In genomic region chr3:181572432-181572831, GRCh38 we compare ENCODE assay signal across 29 cellular contexts.
"Had no signal": no experiment of that assay in that cellular context is flagged by ENCODE, and none has a peak within 500 bp of the region (broad histone marks: within the 10 kb centered on the region; RNA-seq: fewer than 3 reads in every experiment).

No MANE protein-coding gene starts in this region.

- H3K4me3 ChIP-seq: pancreas, psoas muscle, right lobe of liver, sigmoid colon, stomach, thoracic aorta, thyroid gland, tibial nerve, upper lobe of left lung, vagina had no signal

- H3K4me1 Mint-ChIP-seq: naive thymus-derived CD8-positive, alpha-beta T cell; nephron progenitor cell; neural crest cell; stimulated activated effector memory CD8-positive, alpha-beta T cell treated with anti-CD3 and anti-CD28 coated beads, Interleukin-12 subunit alpha, Interleukin-12 subunit beta, amount 100 ng/mL, for 72 hours; stimulated activated naive B cell treated with anti-CD40 and anti-IgM and Interleukin-4, amounts not matched to agents 10 μg/mL and 1 μg/mL and 100 μg/mL, for 72 hours had no signal

- DNase-seq: naive thymus-derived CD8-positive, alpha-beta T cell; nephron progenitor cell; nucleus accumbens; pancreas; posterior cingulate gyrus; psoas muscle; right cardiac atrium; right lobe of liver; sigmoid colon; small intestine; stimulated activated CD4-positive, alpha-beta T cell treated with anti-CD3 and anti-CD28 coated beads, Interleukin-15, amount 100 ng/mL, for 24 hours; stimulated activated CD4-positive, alpha-beta T cell treated with anti-CD3 and anti-CD28 coated beads, Interleukin-2, amount 100 ng/mL, for 24 hours; stimulated activated CD4-positive, alpha-beta T cell treated with anti-CD3 and anti-CD28 coated beads, Interleukin-2, amount 100 ng/mL, for 48 hours; stimulated activated CD4-positive, alpha-beta T cell treated with anti-CD3 and anti-CD28 coated beads, Interleukin-4, amount 100 ng/mL, for 24 hours; stimulated activated naive B cell treated with anti-CD40 and anti-IgM and Interleukin-4, amounts not matched to agents 10 μg/mL and 1 μg/mL and 100 μg/mL, for 72 hours; stimulated activated naive CD4-positive, alpha-beta T cell treated with Interleukin-2 at 50 U/mL for 16 hours; stomach; thyroid gland; trophoblast cell; upper lobe of left lung had no signal

- H3K4me1 ChIP-seq: pancreas, psoas muscle, right lobe of liver, sigmoid colon, stomach, thyroid gland, tibial nerve, upper lobe of left lung, vagina had no signal

- H3K9me3 ChIP-seq: neutrophil, pancreas, psoas muscle, right lobe of liver, sigmoid colon, stomach, thoracic aorta, thyroid gland, tibial nerve, upper lobe of left lung, vagina had no signal

- H3K9me3 Mint-ChIP-seq: natural killer cell treated with Interleukin-12 subunit alpha and Interleukin-12 subunit beta and Interleukin-15 and Interleukin-18, amount 100 ng/mL, for 72 hours; nephron progenitor cell; neural crest cell; stimulated activated naive CD8-positive, alpha-beta T cell treated with anti-CD3 and anti-CD28 coated beads, Interleukin-15, Interleukin-2, amounts not matched to agents 100 ng/mL and 50 ng/mL, for 24 hours had no signal

- H3K36me3 Mint-ChIP-seq: naive thymus-derived CD8-positive, alpha-beta T cell; natural killer cell treated with Interleukin-12 subunit alpha and Interleukin-12 subunit beta and Interleukin-15 and Interleukin-18, amount 100 ng/mL, for 72 hours; stimulated activated effector memory CD8-positive, alpha-beta T cell treated with anti-CD3 and anti-CD28 coated beads, Interleukin-12 subunit alpha, Interleukin-12 subunit beta, amount 100 ng/mL, for 72 hours; stimulated activated naive B cell treated with anti-CD40 and anti-IgM and Interleukin-4, amounts not matched to agents 10 μg/mL and 1 μg/mL and 100 μg/mL, for 72 hours had no signal

- H3K27ac ChIP-seq: neutrophil, pancreas, psoas muscle, right lobe of liver, sigmoid colon, stomach, thoracic aorta, thyroid gland, tibial nerve, upper lobe of left lung, vagina had no signal

- H3K27me3 ChIP-seq: neutrophil, pancreas, right lobe of liver, sigmoid colon, stomach, thyroid gland, tibial nerve, upper lobe of left lung, vagina had no signal

- H3K27me3 Mint-ChIP-seq: naive thymus-derived CD8-positive, alpha-beta T cell; natural killer cell treated with Interleukin-12 subunit alpha and Interleukin-12 subunit beta and Interleukin-15 and Interleukin-18, amount 100 ng/mL, for 72 hours; stimulated activated naive B cell treated with anti-CD40 and anti-IgM and Interleukin-4, amounts not matched to agents 10 μg/mL and 1 μg/mL and 100 μg/mL, for 72 hours; stimulated activated naive CD8-positive, alpha-beta T cell treated with anti-CD3 and anti-CD28 coated beads, Interleukin-15, Interleukin-2, amounts not matched to agents 100 ng/mL and 50 ng/mL, for 24 hours had no signal

- H3K36me3 ChIP-seq: neutrophil, pancreas, right lobe of liver, sigmoid colon, stomach, thoracic aorta, thyroid gland, tibial nerve, upper lobe of left lung, vagina had no signal

- ATAC-seq: naive thymus-derived CD8-positive, alpha-beta T cell; natural killer cell treated with Interleukin-12 subunit alpha and Interleukin-12 subunit beta and Interleukin-15 and Interleukin-18, amount 100 ng/mL, for 72 hours; pancreas; psoas muscle; right cardiac atrium; right lobe of liver; stimulated activated effector memory CD8-positive, alpha-beta T cell treated with anti-CD3 and anti-CD28 coated beads, Interleukin-12 subunit alpha, Interleukin-12 subunit beta, amount 100 ng/mL, for 72 hours; stimulated activated naive B cell treated with anti-CD40 and anti-IgM and Interleukin-4, amounts not matched to agents 10 μg/mL and 1 μg/mL and 100 μg/mL, for 72 hours had no signal

- H3K4me3 Mint-ChIP-seq: naive thymus-derived CD8-positive, alpha-beta T cell; natural killer cell treated with Interleukin-12 subunit alpha and Interleukin-12 subunit beta and Interleukin-15 and Interleukin-18, amount 100 ng/mL, for 72 hours; nephron progenitor cell; neural crest cell; stimulated activated effector memory CD8-positive, alpha-beta T cell treated with anti-CD3 and anti-CD28 coated beads, Interleukin-12 subunit alpha, Interleukin-12 subunit beta, amount 100 ng/mL, for 72 hours; stimulated activated naive B cell treated with anti-CD40 and anti-IgM and Interleukin-4, amounts not matched to agents 10 μg/mL and 1 μg/mL and 100 μg/mL, for 72 hours; stimulated activated naive CD8-positive, alpha-beta T cell treated with anti-CD3 and anti-CD28 coated beads, Interleukin-15, Interleukin-2, amounts not matched to agents 100 ng/mL and 50 ng/mL, for 24 hours had no signal

- H3K27ac Mint-ChIP-seq: naive thymus-derived CD8-positive, alpha-beta T cell; natural killer cell treated with Interleukin-12 subunit alpha and Interleukin-12 subunit beta and Interleukin-15 and Interleukin-18, amount 100 ng/mL, for 72 hours; nephron progenitor cell; progenitor cell of endocrine pancreas; stimulated activated effector memory CD8-positive, alpha-beta T cell treated with anti-CD3 and anti-CD28 coated beads, Interleukin-12 subunit alpha, Interleukin-12 subunit beta, amount 100 ng/mL, for 72 hours; stimulated activated naive B cell treated with anti-CD40 and anti-IgM and Interleukin-4, amounts not matched to agents 10 μg/mL and 1 μg/mL and 100 μg/mL, for 72 hours; stimulated activated naive CD8-positive, alpha-beta T cell treated with anti-CD3 and anti-CD28 coated beads, Interleukin-15, Interleukin-2, amounts not matched to agents 100 ng/mL and 50 ng/mL, for 24 hours had no signal
